ENCODE assay signal across 1 cellular context in the genomic region with DNA sequence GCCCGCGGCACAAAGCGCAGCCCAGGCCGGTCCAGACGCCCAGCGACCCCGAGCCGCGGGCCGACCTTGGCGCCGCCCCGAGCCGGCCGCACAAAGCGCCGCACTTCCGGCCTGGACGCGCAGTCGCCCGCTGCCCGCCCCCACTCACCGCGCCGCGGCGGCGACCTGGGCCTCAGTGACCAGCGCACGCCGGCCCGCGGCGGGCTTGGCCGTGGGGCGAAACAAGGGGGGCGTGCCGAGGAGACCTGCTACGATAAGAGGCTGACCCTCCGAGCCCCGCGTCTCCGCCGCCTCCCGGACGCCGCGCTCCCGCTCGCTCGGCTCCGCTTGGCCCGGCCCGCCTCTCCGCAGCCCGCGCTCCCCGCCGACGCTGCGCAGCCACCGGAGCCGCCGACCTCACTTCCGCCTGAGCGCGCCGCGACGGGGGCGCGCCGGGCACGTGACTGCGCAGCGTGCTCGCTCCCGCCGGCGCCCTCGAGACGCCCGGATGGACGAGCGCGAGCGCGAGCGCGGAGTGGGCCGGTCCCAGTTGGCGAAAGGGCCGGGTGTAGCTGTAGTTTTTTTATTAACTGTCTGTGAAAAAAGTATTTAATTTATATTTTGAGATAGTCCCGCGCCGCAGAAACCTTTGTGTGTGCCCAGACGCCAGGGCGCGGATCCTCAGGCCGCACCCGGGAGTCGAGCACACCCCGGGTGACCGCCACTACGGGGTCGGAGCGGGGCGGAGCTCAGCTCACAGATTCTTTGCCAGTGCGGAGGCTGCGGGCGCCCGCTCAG.
TF ChIP-seq lines count a peak whose summit lies in the region.

A gene with protein sequence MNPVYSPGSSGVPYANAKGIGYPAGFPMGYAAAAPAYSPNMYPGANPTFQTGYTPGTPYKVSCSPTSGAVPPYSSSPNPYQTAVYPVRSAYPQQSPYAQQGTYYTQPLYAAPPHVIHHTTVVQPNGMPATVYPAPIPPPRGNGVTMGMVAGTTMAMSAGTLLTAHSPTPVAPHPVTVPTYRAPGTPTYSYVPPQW (minus strand): TSS at position 395 of the 777 bp plus-strand sequence. CDS start 10,814 bp downstream, outside the sequence.

TF ChIP-seq in HepG2, 621 proteins besides CTCF, POLR2A, EP300 and RAD21 (continued from another document and continues in another):
- TF ChIP-seq, protein P1, sequence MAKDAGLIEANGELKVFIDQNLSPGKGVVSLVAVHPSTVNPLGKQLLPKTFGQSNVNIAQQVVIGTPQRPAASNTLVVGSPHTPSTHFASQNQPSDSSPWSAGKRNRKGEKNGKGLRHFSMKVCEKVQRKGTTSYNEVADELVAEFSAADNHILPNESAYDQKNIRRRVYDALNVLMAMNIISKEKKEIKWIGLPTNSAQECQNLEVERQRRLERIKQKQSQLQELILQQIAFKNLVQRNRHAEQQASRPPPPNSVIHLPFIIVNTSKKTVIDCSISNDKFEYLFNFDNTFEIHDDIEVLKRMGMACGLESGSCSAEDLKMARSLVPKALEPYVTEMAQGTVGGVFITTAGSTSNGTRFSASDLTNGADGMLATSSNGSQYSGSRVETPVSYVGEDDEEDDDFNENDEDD (CRISPR knock-in tag; IDR thresholded peaks at IDR 0.05; ENCODE audit: borderline replicate concordance) = peak; percentile 65; the same call in 1 of the 2 replicates
- TF ChIP-seq PAWR (CRISPR knock-in tag; IDR thresholded peaks at IDR 0.05; ENCODE audit: borderline replicate concordance) (no peak), ZNF792 (CRISPR knock-in tag; IDR thresholded peaks at IDR 0.05) (no peak), HDAC2 (CRISPR knock-in tag; IDR thresholded peaks at IDR 0.05) (no peak), ZNF264 (CRISPR knock-in tag; IDR thresholded peaks at IDR 0.05) (0 out of 2 replicates have a peak, but pooled peaks have one; percentile 43), ZNF501 (CRISPR knock-in tag; IDR thresholded peaks at IDR 0.05) (no peak), RXRB (CRISPR knock-in tag; IDR thresholded peaks at IDR 0.05; ENCODE audit: borderline replicate concordance) (peak; percentile 10; the same call in 1 of the 2 replicates), ZNF546 (CRISPR knock-in tag; conservative IDR thresholded peaks at IDR 0.05) (peak; percentile 93), ZNF10 (CRISPR knock-in tag; IDR thresholded peaks at IDR 0.05; ENCODE audit: borderline replicate concordance, low read depth) (no peak), MAZ (IDR thresholded peaks at IDR 0.05; ENCODE audit: borderline replicate concordance, low read depth, low read length) (peak; percentile 75; the same call in 1 of the 2 replicates), MAZ (CRISPR knock-in tag; IDR thresholded peaks at IDR 0.05; ENCODE audit: low read depth) (peak; percentile 98), ZNF329 (CRISPR knock-in tag; IDR thresholded peaks at IDR 0.05; ENCODE audit: low read depth) (peak; percentile 82; the same call in 1 of the 2 replicates), ERF (CRISPR knock-in tag; IDR thresholded peaks at IDR 0.05) (no peak), MEIS1 (CRISPR knock-in tag; IDR thresholded peaks at IDR 0.05; ENCODE audit: borderline replicate concordance) (no peak), ZNF432 (CRISPR knock-in tag; IDR thresholded peaks at IDR 0.05; ENCODE audit: borderline replicate concordance) (no peak), CHD2 (IDR thresholded peaks at IDR 0.05; ENCODE audit: low read depth, low read length) (peak; percentile 10; the same call in 1 of the 2 replicates), ZNF260 (CRISPR knock-in tag; IDR thresholded peaks at IDR 0.05; ENCODE audit: borderline replicate concordance, low read depth) (no peak), ZNF343 (CRISPR knock-in tag; IDR thresholded peaks at IDR 0.05) (peak; percentile 49; the same call in 1 of the 2 replicates), ZNF496 (CRISPR knock-in tag; IDR thresholded peaks at IDR 0.05; ENCODE audit: insufficient replicate concordance) (no peak), ZNF431 (CRISPR knock-in tag; IDR thresholded peaks at IDR 0.05; ENCODE audit: borderline replicate concordance, low read depth) (peak; percentile 93), KLF6 (CRISPR knock-in tag; IDR thresholded peaks at IDR 0.05) (peak; percentile 88), PPARG (CRISPR knock-in tag; conservative IDR thresholded peaks at IDR 0.05) (0 out of 2 replicates have a peak, but pooled peaks have one; percentile 22), HOXA9 (CRISPR knock-in tag; IDR thresholded peaks at IDR 0.05; ENCODE audit: borderline replicate concordance) (peak; percentile 84; the same call in 1 of the 2 replicates), ZNF773 (CRISPR knock-in tag; IDR thresholded peaks at IDR 0.05; ENCODE audit: borderline replicate concordance) (peak; percentile 57; the same call in 1 of the 2 replicates), NCOR1 (IDR thresholded peaks at IDR 0.05; ENCODE audit: borderline replicate concordance, low read length) (peak; percentile 63; the same call in 1 of the 2 replicates), THAP11 (CRISPR knock-in tag; IDR thresholded peaks at IDR 0.05) (peak; percentile 88), ATRX (CRISPR knock-in tag; IDR thresholded peaks at IDR 0.05; ENCODE audit: borderline replicate concordance) (no peak), MIXL1 (CRISPR knock-in tag; IDR thresholded peaks at IDR 0.05) (no peak), JDP2 (CRISPR knock-in tag; IDR thresholded peaks at IDR 0.05; ENCODE audit: borderline replicate concordance) (no peak)
- TF ChIP-seq, protein P2, sequence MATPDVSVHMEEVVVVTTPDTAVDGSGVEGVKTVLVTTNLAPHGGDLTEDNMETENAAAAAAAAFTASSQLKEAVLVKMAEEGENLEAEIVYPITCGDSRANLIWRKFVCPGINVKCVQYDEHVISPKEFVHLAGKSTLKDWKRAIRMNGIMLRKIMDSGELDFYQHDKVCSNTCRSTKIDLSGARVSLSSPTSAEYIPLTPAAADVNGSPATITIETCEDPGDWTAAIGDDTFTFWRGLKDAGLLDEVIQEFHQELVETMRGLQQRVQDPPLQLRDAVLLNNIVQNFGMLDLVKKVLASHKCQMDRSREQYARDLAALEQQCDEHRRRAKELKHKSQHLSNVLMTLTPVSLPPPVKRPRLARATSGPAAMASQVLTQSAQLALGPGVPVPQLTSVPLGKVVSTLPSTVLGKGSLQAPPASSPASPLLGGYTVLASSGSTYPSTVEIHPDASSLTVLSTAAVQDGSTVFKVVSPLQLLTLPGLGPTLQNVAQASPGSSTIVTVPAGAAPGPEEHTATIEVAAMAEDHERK (CRISPR knock-in tag; IDR thresholded peaks at IDR 0.05; ENCODE audit: low read depth) = peak; percentile 94
- TF ChIP-seq, protein P3, sequence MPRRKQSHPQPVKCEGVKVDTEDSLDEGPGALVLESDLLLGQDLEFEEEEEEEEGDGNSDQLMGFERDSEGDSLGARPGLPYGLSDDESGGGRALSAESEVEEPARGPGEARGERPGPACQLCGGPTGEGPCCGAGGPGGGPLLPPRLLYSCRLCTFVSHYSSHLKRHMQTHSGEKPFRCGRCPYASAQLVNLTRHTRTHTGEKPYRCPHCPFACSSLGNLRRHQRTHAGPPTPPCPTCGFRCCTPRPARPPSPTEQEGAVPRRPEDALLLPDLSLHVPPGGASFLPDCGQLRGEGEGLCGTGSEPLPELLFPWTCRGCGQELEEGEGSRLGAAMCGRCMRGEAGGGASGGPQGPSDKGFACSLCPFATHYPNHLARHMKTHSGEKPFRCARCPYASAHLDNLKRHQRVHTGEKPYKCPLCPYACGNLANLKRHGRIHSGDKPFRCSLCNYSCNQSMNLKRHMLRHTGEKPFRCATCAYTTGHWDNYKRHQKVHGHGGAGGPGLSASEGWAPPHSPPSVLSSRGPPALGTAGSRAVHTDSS (CRISPR knock-in tag; conservative IDR thresholded peaks at IDR 0.05) = peak; percentile 48; the same call in 1 of the 2 replicates
- TF ChIP-seq, protein P4, sequence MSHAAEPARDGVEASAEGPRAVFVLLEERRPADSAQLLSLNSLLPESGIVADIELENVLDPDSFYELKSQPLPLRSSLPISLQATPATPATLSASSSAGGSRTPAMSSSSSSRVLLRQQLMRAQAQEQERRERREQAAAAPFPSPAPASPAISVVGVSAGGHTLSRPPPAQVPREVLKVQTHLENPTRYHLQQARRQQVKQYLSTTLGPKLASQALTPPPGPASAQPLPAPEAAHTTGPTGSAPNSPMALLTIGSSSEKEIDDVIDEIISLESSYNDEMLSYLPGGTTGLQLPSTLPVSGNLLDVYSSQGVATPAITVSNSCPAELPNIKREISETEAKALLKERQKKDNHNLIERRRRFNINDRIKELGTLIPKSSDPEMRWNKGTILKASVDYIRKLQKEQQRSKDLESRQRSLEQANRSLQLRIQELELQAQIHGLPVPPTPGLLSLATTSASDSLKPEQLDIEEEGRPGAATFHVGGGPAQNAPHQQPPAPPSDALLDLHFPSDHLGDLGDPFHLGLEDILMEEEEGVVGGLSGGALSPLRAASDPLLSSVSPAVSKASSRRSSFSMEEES (CRISPR knock-in tag; IDR thresholded peaks at IDR 0.05) = peak; percentile 64; the same call in 1 of the 2 replicates
- TF ChIP-seq, protein P5, sequence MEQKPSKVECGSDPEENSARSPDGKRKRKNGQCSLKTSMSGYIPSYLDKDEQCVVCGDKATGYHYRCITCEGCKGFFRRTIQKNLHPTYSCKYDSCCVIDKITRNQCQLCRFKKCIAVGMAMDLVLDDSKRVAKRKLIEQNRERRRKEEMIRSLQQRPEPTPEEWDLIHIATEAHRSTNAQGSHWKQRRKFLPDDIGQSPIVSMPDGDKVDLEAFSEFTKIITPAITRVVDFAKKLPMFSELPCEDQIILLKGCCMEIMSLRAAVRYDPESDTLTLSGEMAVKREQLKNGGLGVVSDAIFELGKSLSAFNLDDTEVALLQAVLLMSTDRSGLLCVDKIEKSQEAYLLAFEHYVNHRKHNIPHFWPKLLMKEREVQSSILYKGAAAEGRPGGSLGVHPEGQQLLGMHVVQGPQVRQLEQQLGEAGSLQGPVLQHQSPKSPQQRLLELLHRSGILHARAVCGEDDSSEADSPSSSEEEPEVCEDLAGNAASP (CRISPR knock-in tag; IDR thresholded peaks at IDR 0.05; ENCODE audit: borderline replicate concordance) = no peak
- TF ChIP-seq, protein P6, sequence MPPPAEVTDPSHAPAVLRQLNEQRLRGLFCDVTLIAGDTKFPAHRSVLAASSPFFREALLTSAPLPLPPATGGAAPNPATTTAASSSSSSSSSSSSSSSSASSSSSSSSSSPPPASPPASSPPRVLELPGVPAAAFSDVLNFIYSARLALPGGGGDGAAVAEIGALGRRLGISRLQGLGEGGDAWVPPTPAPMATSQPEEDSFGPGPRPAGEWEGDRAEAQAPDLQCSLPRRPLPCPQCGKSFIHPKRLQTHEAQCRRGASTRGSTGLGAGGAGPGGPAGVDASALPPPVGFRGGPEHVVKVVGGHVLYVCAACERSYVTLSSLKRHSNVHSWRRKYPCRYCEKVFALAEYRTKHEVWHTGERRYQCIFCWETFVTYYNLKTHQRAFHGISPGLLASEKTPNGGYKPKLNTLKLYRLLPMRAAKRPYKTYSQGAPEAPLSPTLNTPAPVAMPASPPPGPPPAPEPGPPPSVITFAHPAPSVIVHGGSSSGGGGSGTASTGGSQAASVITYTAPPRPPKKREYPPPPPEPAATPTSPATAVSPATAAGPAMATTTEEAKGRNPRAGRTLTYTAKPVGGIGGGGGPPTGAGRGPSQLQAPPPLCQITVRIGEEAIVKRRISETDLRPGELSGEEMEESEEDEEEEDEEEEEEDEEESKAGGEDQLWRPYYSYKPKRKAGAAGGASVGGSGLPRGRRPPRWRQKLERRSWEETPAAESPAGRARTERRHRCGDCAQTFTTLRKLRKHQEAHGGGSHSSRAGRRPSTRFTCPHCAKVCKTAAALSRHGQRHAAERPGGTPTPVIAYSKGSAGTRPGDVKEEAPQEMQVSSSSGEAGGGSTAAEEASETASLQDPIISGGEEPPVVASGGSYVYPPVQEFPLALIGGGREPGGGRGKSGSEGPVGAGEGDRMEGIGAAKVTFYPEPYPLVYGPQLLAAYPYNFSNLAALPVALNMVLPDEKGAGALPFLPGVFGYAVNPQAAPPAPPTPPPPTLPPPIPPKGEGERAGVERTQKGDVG (CRISPR knock-in tag; IDR thresholded peaks at IDR 0.05; ENCODE audit: borderline replicate concordance) = no peak
- TF ChIP-seq, protein P7, sequence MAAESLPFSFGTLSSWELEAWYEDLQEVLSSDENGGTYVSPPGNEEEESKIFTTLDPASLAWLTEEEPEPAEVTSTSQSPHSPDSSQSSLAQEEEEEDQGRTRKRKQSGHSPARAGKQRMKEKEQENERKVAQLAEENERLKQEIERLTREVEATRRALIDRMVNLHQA (CRISPR knock-in tag; IDR thresholded peaks at IDR 0.05) = no peak
- TF ChIP-seq, protein P8, sequence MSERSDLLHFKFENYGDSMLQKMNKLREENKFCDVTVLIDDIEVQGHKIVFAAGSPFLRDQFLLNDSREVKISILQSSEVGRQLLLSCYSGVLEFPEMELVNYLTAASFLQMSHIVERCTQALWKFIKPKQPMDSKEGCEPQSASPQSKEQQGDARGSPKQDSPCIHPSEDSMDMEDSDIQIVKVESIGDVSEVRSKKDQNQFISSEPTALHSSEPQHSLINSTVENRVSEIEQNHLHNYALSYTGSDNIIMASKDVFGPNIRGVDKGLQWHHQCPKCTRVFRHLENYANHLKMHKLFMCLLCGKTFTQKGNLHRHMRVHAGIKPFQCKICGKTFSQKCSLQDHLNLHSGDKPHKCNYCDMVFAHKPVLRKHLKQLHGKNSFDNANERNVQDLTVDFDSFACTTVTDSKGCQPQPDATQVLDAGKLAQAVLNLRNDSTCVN (CRISPR knock-in tag; IDR thresholded peaks at IDR 0.05; ENCODE audit: borderline replicate concordance) = no peak
- TF ChIP-seq, protein P9, sequence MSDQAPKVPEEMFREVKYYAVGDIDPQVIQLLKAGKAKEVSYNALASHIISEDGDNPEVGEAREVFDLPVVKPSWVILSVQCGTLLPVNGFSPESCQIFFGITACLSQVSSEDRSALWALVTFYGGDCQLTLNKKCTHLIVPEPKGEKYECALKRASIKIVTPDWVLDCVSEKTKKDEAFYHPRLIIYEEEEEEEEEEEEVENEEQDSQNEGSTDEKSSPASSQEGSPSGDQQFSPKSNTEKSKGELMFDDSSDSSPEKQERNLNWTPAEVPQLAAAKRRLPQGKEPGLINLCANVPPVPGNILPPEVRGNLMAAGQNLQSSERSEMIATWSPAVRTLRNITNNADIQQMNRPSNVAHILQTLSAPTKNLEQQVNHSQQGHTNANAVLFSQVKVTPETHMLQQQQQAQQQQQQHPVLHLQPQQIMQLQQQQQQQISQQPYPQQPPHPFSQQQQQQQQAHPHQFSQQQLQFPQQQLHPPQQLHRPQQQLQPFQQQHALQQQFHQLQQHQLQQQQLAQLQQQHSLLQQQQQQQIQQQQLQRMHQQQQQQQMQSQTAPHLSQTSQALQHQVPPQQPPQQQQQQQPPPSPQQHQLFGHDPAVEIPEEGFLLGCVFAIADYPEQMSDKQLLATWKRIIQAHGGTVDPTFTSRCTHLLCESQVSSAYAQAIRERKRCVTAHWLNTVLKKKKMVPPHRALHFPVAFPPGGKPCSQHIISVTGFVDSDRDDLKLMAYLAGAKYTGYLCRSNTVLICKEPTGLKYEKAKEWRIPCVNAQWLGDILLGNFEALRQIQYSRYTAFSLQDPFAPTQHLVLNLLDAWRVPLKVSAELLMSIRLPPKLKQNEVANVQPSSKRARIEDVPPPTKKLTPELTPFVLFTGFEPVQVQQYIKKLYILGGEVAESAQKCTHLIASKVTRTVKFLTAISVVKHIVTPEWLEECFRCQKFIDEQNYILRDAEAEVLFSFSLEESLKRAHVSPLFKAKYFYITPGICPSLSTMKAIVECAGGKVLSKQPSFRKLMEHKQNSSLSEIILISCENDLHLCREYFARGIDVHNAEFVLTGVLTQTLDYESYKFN (CRISPR knock-in tag; conservative IDR thresholded peaks at IDR 0.05) = peak; percentile 16; the same call in 1 of the 2 replicates
